ENCODE assay signal across 8 cellular contexts in genomic region chr3:141403576-141403975, GRCh38. TPM values are rescaled to one million over a fixed set of nuclear protein-coding genes. Genes with fewer than 3 reads are reported as not detected.
DNase-seq lines count a peak whose midpoint lies in the region; ATAC-seq lines count a peak whose summit lies in the region.

No MANE protein-coding gene starts in this region.

- H3K4me1 Mint-ChIP-seq in activated T-helper 17 cell treated with anti-CD3 and anti-CD28 coated beads, Interleukin-2, amount 50 U/mL, for 72 hours: peaks cover 29% of the 10 kb centered on the region
- H3K4me1 Mint-ChIP-seq in stimulated activated naive B cell treated with anti-CD40 and anti-IgM and Interleukin-4, amounts not matched to agents 10 μg/mL and 1 μg/mL and 100 μg/mL, for 72 hours: peaks cover 25 to 31% of the 10 kb centered on the region in 2 donors
- peaks cover 23% of the 10 kb centered on the region for H3K4me1 Mint-ChIP-seq in T-helper 2 cell treated with Interferon-gamma antibody and Interleukin-4, amounts not matched to agents 5 μg/mL and 100 μg/mL, for 36 hours (ENCODE audit: low read depth)

- no peaks in the 10 kb centered on the region for H3K9me3 Mint-ChIP-seq in activated T-helper 17 cell treated with anti-CD3 and anti-CD28 coated beads, Interleukin-2, amount 50 U/mL, for 72 hours
- no peaks in the 10 kb centered on the region for H3K9me3 Mint-ChIP-seq in stimulated activated naive B cell treated with anti-CD40 and anti-IgM and Interleukin-4, amounts not matched to agents 10 μg/mL and 1 μg/mL and 100 μg/mL, for 72 hours
- no peaks in the 10 kb centered on the region for H3K9me3 Mint-ChIP-seq in T-helper 2 cell treated with Interferon-gamma antibody and Interleukin-4, amounts not matched to agents 5 μg/mL and 100 μg/mL, for 36 hours

- H3K36me3 Mint-ChIP-seq in activated T-helper 17 cell treated with anti-CD3 and anti-CD28 coated beads, Interleukin-2, amount 50 U/mL, for 72 hours (ENCODE audit: low read depth): peaks cover 57% of the 10 kb centered on the region
- H3K36me3 Mint-ChIP-seq in stimulated activated naive B cell treated with anti-CD40 and anti-IgM and Interleukin-4, amounts not matched to agents 10 μg/mL and 1 μg/mL and 100 μg/mL, for 72 hours: peaks cover 24 to 34% of the 10 kb centered on the region in 2 donors
- H3K36me3 Mint-ChIP-seq in T-helper 2 cell treated with Interferon-gamma antibody and Interleukin-4, amounts not matched to agents 5 μg/mL and 100 μg/mL, for 36 hours (ENCODE audit: low read depth): peaks cover 28% of the 10 kb centered on the region

- ATAC-seq in activated T-helper 17 cell treated with anti-CD3 and anti-CD28 coated beads, Interleukin-2, amount 50 U/mL, for 72 hours (replicated peaks): no peak
- ATAC-seq in stimulated activated naive B cell treated with anti-CD40 and anti-IgM and Interleukin-4, amounts not matched to agents 10 μg/mL and 1 μg/mL and 100 μg/mL, for 72 hours (replicated peaks): no peak
- no peak for ATAC-seq in HG02870 (IDR thresholded peaks at IDR 0.05; ENCODE audit: unreplicated experiment)
- ATAC-seq in HG03571 (IDR thresholded peaks at IDR 0.05; ENCODE audit: unreplicated experiment): no peak

- peak overlapping the region; percentile 89 for H3K4me3 Mint-ChIP-seq in activated T-helper 17 cell treated with anti-CD3 and anti-CD28 coated beads, Interleukin-2, amount 50 U/mL, for 72 hours
- peak overlapping the region; percentile 61 to 63 for H3K4me3 Mint-ChIP-seq in stimulated activated naive B cell treated with anti-CD40 and anti-IgM and Interleukin-4, amounts not matched to agents 10 μg/mL and 1 μg/mL and 100 μg/mL, for 72 hours
- no peak overlapping the region for H3K4me3 Mint-ChIP-seq in T-helper 2 cell treated with Interferon-gamma antibody and Interleukin-4, amounts not matched to agents 5 μg/mL and 100 μg/mL, for 36 hours

- H3K27ac Mint-ChIP-seq in activated T-helper 17 cell treated with anti-CD3 and anti-CD28 coated beads, Interleukin-2, amount 50 U/mL, for 72 hours: peak overlapping the region; percentile 87
- peak overlapping the region; percentile 31 for H3K27ac Mint-ChIP-seq in stimulated activated naive B cell treated with anti-CD40 and anti-IgM and Interleukin-4, amounts not matched to agents 10 μg/mL and 1 μg/mL and 100 μg/mL, for 72 hours
- no peak overlapping the region for H3K27ac Mint-ChIP-seq in T-helper 2 cell treated with Interferon-gamma antibody and Interleukin-4, amounts not matched to agents 5 μg/mL and 100 μg/mL, for 36 hours

- H3K27me3 Mint-ChIP-seq in activated T-helper 17 cell treated with anti-CD3 and anti-CD28 coated beads, Interleukin-2, amount 50 U/mL, for 72 hours: no peaks in the 10 kb centered on the region
- no peaks in the 10 kb centered on the region for H3K27me3 Mint-ChIP-seq in stimulated activated naive B cell treated with anti-CD40 and anti-IgM and Interleukin-4, amounts not matched to agents 10 μg/mL and 1 μg/mL and 100 μg/mL, for 72 hours
- no peaks in the 10 kb centered on the region for H3K27me3 Mint-ChIP-seq in T-helper 2 cell treated with Interferon-gamma antibody and Interleukin-4, amounts not matched to agents 5 μg/mL and 100 μg/mL, for 36 hours (ENCODE audit: low read depth)

- DNase-seq in HCEC 1CT (peak; percentile 24), inferior parietal cortex (ENCODE audit: extremely low spot score) (peak; percentile 12), D341Med (ENCODE audit: low spot score) (no peak)
- DNase-seq in stimulated activated naive B cell treated with anti-CD40 and anti-IgM and Interleukin-4, amounts not matched to agents 10 μg/mL and 1 μg/mL and 100 μg/mL, for 72 hours: no peak
- DNase-seq in T-helper 2 cell treated with Interferon-gamma antibody and Interleukin-4, amounts not matched to agents 5 μg/mL and 100 μg/mL, for 36 hours (ENCODE audit: low spot score): no peak

RNA-seq across cellular contexts. Expression of gene ZBTB38, which starts 35.3 kb away (rescaled TPM):
- 10 to 100 TPM; 33.3 to 45.6 TPM for total RNA-seq in activated T-helper 17 cell treated with anti-CD3 and anti-CD28 coated beads, Interleukin-2, amount 50 U/mL, for 72 hours

Comparison
In these comparisons a context has a peak if more than half of its experiments do, and no peak if none do; other contexts are left out.
1. DNase-seq: peak in HCEC 1CT (single experiment) and inferior parietal cortex (single experiment); none in stimulated activated naive B cell treated with anti-CD40 and anti-IgM and Interleukin-4, amounts not matched to agents 10 μg/mL and 1 μg/mL and 100 μg/mL, for 72 hours (single experiment), T-helper 2 cell treated with Interferon-gamma antibody and Interleukin-4, amounts not matched to agents 5 μg/mL and 100 μg/mL, for 36 hours (single experiment) and D341Med (single experiment).